18 cellular contexts compared by ENCODE assay signal in genomic region chr7:66556177-66556548, GRCh38.
DNase-seq lines count a peak whose midpoint lies in the region; ATAC-seq lines count a peak whose summit lies in the region.
"Had no signal": no experiment of that assay in that cellular context is flagged by ENCODE, and none has a peak within 500 bp of the region (broad histone marks: within the 10 kb centered on the region; RNA-seq: fewer than 3 reads in every experiment).

No MANE protein-coding gene starts in this region.

- no peak overlapping the region for H2AFZ ChIP-seq in mesenchymal stem cell (ENCODE audit: low read depth, low read length)
- H2AFZ ChIP-seq in trophoblast cell (ENCODE audit: insufficient read depth, low read length, poor library complexity): no peak overlapping the region

- H3K36me3 ChIP-seq in H7 (replicated peaks; ENCODE audit: control insufficient read depth, insufficient read depth, low read length) (peaks cover 17% of the 10 kb centered on the region), mesenchymal stem cell (ENCODE audit: control insufficient read depth in 1 of 2, insufficient read depth in 2 of 2, low read depth in 1 of 2, low read length in 2 of 2) (peaks cover 63 to 64% of the 10 kb centered on the region in 2 experiments), trophoblast cell (ENCODE audit: control insufficient read depth in 1 of 2, insufficient read depth in 2 of 2, low read length in 2 of 2) (peaks cover 46 to 48% of the 10 kb centered on the region in 2 experiments)

- H4K8ac ChIP-seq in mesenchymal stem cell (ENCODE audit: low read length): peak overlapping the region; percentile 46
- H4K8ac ChIP-seq in trophoblast cell (ENCODE audit: low read depth, low read length): no peak overlapping the region

- ATAC-seq in right cardiac atrium (no peak), Right ventricle myocardium inferior (no peak)
- ATAC-seq: HCT116 had no signal

- peak overlapping the region; percentile 22 for H4K91ac ChIP-seq in mesenchymal stem cell (ENCODE audit: low read length)
- H4K91ac ChIP-seq in trophoblast cell (ENCODE audit: low read depth, low read length): no peak overlapping the region

- H3K79me2 ChIP-seq in trophoblast cell (ENCODE audit: control insufficient read depth, insufficient read depth, low read length, poor library complexity): no peaks in the 10 kb centered on the region

- no peak overlapping the region for H3K18ac ChIP-seq in mesenchymal stem cell (ENCODE audit: low read depth in 1 of 2, low read length in 2 of 2)
- H3K18ac ChIP-seq in trophoblast cell (ENCODE audit: low read length): peak overlapping the region; percentile 46

- H3K4me2 ChIP-seq in mesenchymal stem cell (ENCODE audit: low read length, poor library complexity, severe bottlenecking) (no peak overlapping the region), trophoblast cell (ENCODE audit: low read length) (no peak overlapping the region)

- H3K9ac ChIP-seq in mesenchymal stem cell (ENCODE audit: low read length) (no peak overlapping the region), trophoblast cell (ENCODE audit: low read length) (no peak overlapping the region)

- H4K12ac ChIP-seq in trophoblast cell (ENCODE audit: low read depth, low read length): no peak overlapping the region

- 96% methylated on average over 41 of the region's 41 CpGs for WGBS in right cardiac atrium
- WGBS in mesenchymal stem cell: 99% methylated on average over 39 of the region's 41 CpGs
- no CpG with 5 or more reads among the region's 41 CpGs for WGBS in trophoblast cell (ENCODE audit: extremely low coverage, insufficient coverage, insufficient read length)

- H3K27me3 ChIP-seq in right cardiac atrium (ENCODE audit: control insufficient read depth, insufficient read depth): no peaks in the 10 kb centered on the region
- no peaks in the 10 kb centered on the region for H3K27me3 ChIP-seq in H7 (ENCODE audit: control insufficient read depth, insufficient read depth, low read length)
- no peaks in the 10 kb centered on the region for H3K27me3 ChIP-seq in mesenchymal stem cell (ENCODE audit: control insufficient read depth in 1 of 2, insufficient read depth in 1 of 2, low read length in 2 of 2)
- no peaks in the 10 kb centered on the region for H3K27me3 ChIP-seq in trophoblast cell (ENCODE audit: insufficient read depth, low read length)

- H3K4ac ChIP-seq in mesenchymal stem cell (ENCODE audit: low read depth in 1 of 2, low read length in 2 of 2) (no peak overlapping the region), trophoblast cell (ENCODE audit: low read depth, low read length) (no peak overlapping the region)

- intact Hi-C loops in right cardiac atrium (cut with DNase I) (loop anchor here in 1 of 4 donors (5.0 kb wide), 1 partner anchor 446 kb away; no protein-coding TSS in a partner anchor), Right ventricle myocardium inferior (cut with DNase I) (loop anchor here (5.0 kb wide), 1 partner anchor 71 kb away; the partner anchor contains the start of gene KCTD7)

- H3K79me1 ChIP-seq in mesenchymal stem cell (replicated peaks; ENCODE audit: low read length, poor library complexity, severe bottlenecking) (peaks cover 41% of the 10 kb centered on the region), trophoblast cell (ENCODE audit: low read length) (no peaks in the 10 kb centered on the region)

- no peak overlapping the region for H2BK15ac ChIP-seq in mesenchymal stem cell (ENCODE audit: low read depth, poor library complexity, severe bottlenecking)

- no peak overlapping the region for H3K23ac ChIP-seq in mesenchymal stem cell (ENCODE audit: low read length in 2 of 2)
- H3K23ac ChIP-seq in trophoblast cell (ENCODE audit: low read length): no peak overlapping the region

- DNase-seq in right cardiac atrium (peak in 2 of 3 donors; percentile 56 to 60), Right ventricle myocardium inferior (ENCODE audit: missing footprints) (no peak), H7 (peak; percentile 45), mesenchymal stem cell (no peak), trophoblast cell (no peak), hypothalamus (lab: John Stamatoyannopoulos, UW) (no peak)
- no peak for DNase-seq in activated CD4-positive, alpha-beta T cell treated with anti-CD3 and anti-CD28 coated beads, Interleukin-2, amount 50 U/mL, for 48 hours
- no peak for DNase-seq in central memory CD4-positive, alpha-beta T cell
- DNase-seq: C1 segment of cervical spinal cord; Calu3; CD4-positive, alpha-beta memory T cell; COR-L47; DMS53; DMS79 treated with DMSO at 0.1 percent for 48 hours; GF-D8; GOT3; H9 had no signal

- H2BK120ac ChIP-seq in mesenchymal stem cell (ENCODE audit: low read depth, low read length) (no peak overlapping the region), trophoblast cell (ENCODE audit: insufficient read depth, low read length, poor library complexity) (no peak overlapping the region)

- no peaks in the 10 kb centered on the region for H3K9me3 ChIP-seq in right cardiac atrium (ENCODE audit: control insufficient read depth, low read length)
- no peaks in the 10 kb centered on the region for H3K9me3 ChIP-seq in mesenchymal stem cell (ENCODE audit: control insufficient read depth, low read length)
- peaks cover 1% of the 10 kb centered on the region for H3K9me3 ChIP-seq in trophoblast cell (ENCODE audit: insufficient read depth, low read depth, low read length)

- no peak overlapping the region for H3K14ac ChIP-seq in mesenchymal stem cell (ENCODE audit: low read length in 2 of 2)
- no peak overlapping the region for H3K14ac ChIP-seq in trophoblast cell (ENCODE audit: low read length)

- H3K27ac ChIP-seq in right cardiac atrium (ENCODE audit: low read length) (no peak overlapping the region), mesenchymal stem cell (ENCODE audit: low read length, poor library complexity, severe bottlenecking) (no peak overlapping the region), trophoblast cell (ENCODE audit: low read depth, low read length) (no peak overlapping the region)

- H2BK5ac ChIP-seq in mesenchymal stem cell (ENCODE audit: low read depth, low read length, poor library complexity, severe bottlenecking): no peak overlapping the region
- H2BK5ac ChIP-seq in trophoblast cell (ENCODE audit: low read depth, low read length, poor library complexity): no peak overlapping the region

- H2AK5ac ChIP-seq in mesenchymal stem cell (ENCODE audit: low read length, severe bottlenecking) (no peak overlapping the region), trophoblast cell (ENCODE audit: low read length) (no peak overlapping the region)

- no peaks in the 10 kb centered on the region for H3K4me1 ChIP-seq in right cardiac atrium (ENCODE audit: control insufficient read depth, insufficient read depth, low read length)
- peaks cover 7% of the 10 kb centered on the region for H3K4me1 ChIP-seq in mesenchymal stem cell (ENCODE audit: control insufficient read depth, insufficient read depth, low read depth, low read length)
- no peaks in the 10 kb centered on the region for H3K4me1 ChIP-seq in trophoblast cell (ENCODE audit: control insufficient read depth in 1 of 2, insufficient read depth in 2 of 2, low read length in 2 of 2)

- H2BK12ac ChIP-seq in mesenchymal stem cell (ENCODE audit: low read length in 2 of 2) (no peak overlapping the region), trophoblast cell (ENCODE audit: low read length) (no peak overlapping the region)

- H3K4me3 ChIP-seq in right cardiac atrium (ENCODE audit: low read length): no peak overlapping the region
- no peak overlapping the region for H3K4me3 ChIP-seq in H7 (ENCODE audit: insufficient read depth, low read depth, low read length)
- no peak overlapping the region for H3K4me3 ChIP-seq in mesenchymal stem cell (ENCODE audit: insufficient read depth in 1 of 2, low read depth in 1 of 2, low read length in 2 of 2)
- H3K4me3 ChIP-seq in trophoblast cell (ENCODE audit: low read depth, low read length): no peak overlapping the region

Comparison
In these comparisons a context has a peak if more than half of its experiments do, and no peak if none do; other contexts are left out.
1. DNase-seq: peak in right cardiac atrium (2 of 3) and H7 (single experiment); none in Right ventricle myocardium inferior (single experiment), mesenchymal stem cell (single experiment), trophoblast cell (0 of 2), activated CD4-positive, alpha-beta T cell treated with anti-CD3 and anti-CD28 coated beads, Interleukin-2, amount 50 U/mL, for 48 hours (0 of 2), hypothalamus (0 of 51) and central memory CD4-positive, alpha-beta T cell (single experiment).